ENCODE assay signal across 13 cellular contexts in the genomic region with DNA sequence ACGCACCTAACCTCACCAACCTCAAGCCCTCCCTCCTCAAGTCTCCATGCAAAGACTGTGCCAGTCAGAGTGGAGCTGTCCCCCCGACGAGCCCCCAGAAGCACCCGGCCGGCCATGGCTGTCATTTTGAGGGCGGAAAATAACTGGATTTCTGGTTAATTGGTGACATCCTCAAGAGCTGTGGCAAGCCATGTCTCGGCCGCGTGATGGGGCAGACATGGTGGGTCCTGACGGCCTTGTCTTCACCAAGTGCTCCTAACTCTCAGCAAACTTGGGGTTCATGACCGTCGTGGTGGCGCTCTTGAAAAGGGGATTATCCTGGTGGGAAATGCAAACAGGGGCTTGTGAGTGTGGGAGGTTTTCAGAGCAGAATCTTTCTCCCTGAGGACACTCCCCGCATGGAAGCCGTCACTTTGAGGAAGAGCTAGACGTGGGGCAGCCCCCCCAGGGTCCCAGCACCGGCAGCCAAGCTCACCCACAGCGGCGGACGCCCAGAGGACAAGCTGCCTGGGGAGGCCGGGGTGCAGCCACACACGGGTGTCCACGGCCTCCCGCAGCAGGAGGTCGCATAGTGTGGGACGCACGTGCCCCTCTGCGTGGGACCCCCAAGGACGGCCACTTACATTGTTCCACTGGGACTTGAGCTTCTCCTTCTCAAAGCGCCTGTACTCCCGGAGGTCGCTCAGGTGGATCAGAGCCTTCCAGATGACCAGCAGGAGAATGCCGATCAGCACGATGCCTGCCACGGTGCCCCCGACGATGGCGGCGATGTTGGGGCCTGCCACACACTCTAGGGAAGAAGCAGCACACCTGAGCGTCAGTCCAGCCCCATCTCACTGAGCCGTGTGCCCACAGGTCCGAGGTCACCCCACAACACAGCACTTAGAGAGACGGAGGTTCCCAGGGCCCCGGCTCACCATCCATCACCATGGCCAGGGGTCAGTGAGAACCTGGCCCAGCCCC.
"Had no signal": no experiment of that assay in that cellular context is flagged by ENCODE, and none has a peak within 500 bp of the region (broad histone marks: within the 10 kb centered on the region; RNA-seq: fewer than 3 reads in every experiment).

No MANE protein-coding gene starts in this region.

- H3K27ac ChIP-seq: breast epithelium, esophagus muscularis mucosa, transverse colon had no signal

- H3K4me2 ChIP-seq: smooth muscle cell had no signal

- H3K36me3 ChIP-seq: breast epithelium, esophagus muscularis mucosa, transverse colon had no signal

- H3K27me3 Mint-ChIP-seq: activated naive CD8-positive, alpha-beta T cell treated with anti-CD3 and anti-CD28 coated beads, Interleukin-2, amount 10 ng/mL, durations not matched to agents 7 days and 5 days; stimulated activated memory B cell treated with anti-CD40 and anti-IgM and Interleukin-4, amounts not matched to agents 10 μg/mL and 1 μg/mL and 100 μg/mL, for 72 hours had no signal

- H3K9me3 ChIP-seq: breast epithelium, esophagus muscularis mucosa, transverse colon had no signal

- H3K4me3 Mint-ChIP-seq: activated naive CD8-positive, alpha-beta T cell treated with anti-CD3 and anti-CD28 coated beads, Interleukin-2, amount 10 ng/mL, durations not matched to agents 7 days and 5 days; stimulated activated memory B cell treated with anti-CD40 and anti-IgM and Interleukin-4, amounts not matched to agents 10 μg/mL and 1 μg/mL and 100 μg/mL, for 72 hours had no signal

- H3K4me3 ChIP-seq: breast epithelium, esophagus muscularis mucosa, smooth muscle cell, transverse colon had no signal

- H3K9me3 Mint-ChIP-seq: activated naive CD8-positive, alpha-beta T cell treated with anti-CD3 and anti-CD28 coated beads, Interleukin-2, amount 10 ng/mL, durations not matched to agents 7 days and 5 days; stimulated activated memory B cell treated with anti-CD40 and anti-IgM and Interleukin-4, amounts not matched to agents 10 μg/mL and 1 μg/mL and 100 μg/mL, for 72 hours had no signal

- H3K4me1 ChIP-seq: breast epithelium had no signal

- DNase-seq: activated CD4-positive, alpha-beta T cell treated with anti-CD3 and anti-CD28 coated beads, Interleukin-2, amount 50 U/mL, for 4 hours; activated CD4-positive, CD25-positive, alpha-beta regulatory T cell treated with anti-CD3 and anti-CD28 coated beads, Interleukin-2, amount 50 U/mL, for 72 hours; activated effector memory CD4-positive, alpha-beta T cell treated with anti-CD3 and anti-CD28 coated beads, Interleukin-2, amount 50 U/mL, for 16 hours; activated naive CD8-positive, alpha-beta T cell treated with anti-CD3 and anti-CD28 coated beads, Interleukin-2, amount 10 ng/mL, durations not matched to agents 7 days and 5 days; activated T-cell treated with anti-CD3 and anti-CD28 coated beads, Interleukin-2, amount 50 U/mL, for 1 hour; mesenchymal stem cell; SW 1271; T-helper 9 cell; transverse colon had no signal

- H3K27ac Mint-ChIP-seq: activated naive CD8-positive, alpha-beta T cell treated with anti-CD3 and anti-CD28 coated beads, Interleukin-2, amount 10 ng/mL, durations not matched to agents 7 days and 5 days had no signal
